Comparison of ENCODE assay signal across 13 cellular contexts in the genomic region with DNA sequence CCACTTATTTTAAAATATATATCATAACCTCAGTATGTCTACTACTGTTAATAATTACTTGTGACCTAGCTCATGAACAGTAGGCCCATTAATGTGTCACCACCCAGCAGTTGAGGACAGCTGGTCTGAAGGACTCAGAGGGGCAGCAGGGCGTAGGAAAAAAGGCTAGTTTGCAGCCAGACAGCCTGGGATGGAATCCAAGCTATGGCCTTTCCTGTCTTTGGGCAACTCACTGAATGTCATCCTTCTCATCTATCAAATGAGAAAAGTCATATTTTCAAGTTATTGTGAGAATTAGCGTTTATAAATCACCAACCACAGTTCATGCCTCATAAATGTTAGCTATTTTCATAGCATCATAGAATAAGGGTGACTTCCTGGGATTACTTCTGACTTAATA. TPM values are rescaled to one million over a fixed set of nuclear protein-coding genes. Genes with fewer than 3 reads are reported as not detected.
DNase-seq lines count a peak whose midpoint lies in the region; ATAC-seq and TF ChIP-seq lines count a peak whose summit lies in the region.
"Had no signal": no experiment of that assay in that cellular context is flagged by ENCODE, and none has a peak within 500 bp of the region (broad histone marks: within the 10 kb centered on the region; RNA-seq: fewer than 3 reads in every experiment).

No MANE protein-coding gene starts in this region.

- in situ Hi-C loops in ACHN (cut with HindIII; ENCODE audit: low pct_ligation_motif_present, low pct_unique_long_range_greater_than_20kb, low sequenced_read_pairs), result no loop called here

- H3K9ac ChIP-seq in SK-N-SH, result no peak overlapping the region
- H3K9ac ChIP-seq in Karpas-422 (ENCODE audit: low read length), result no peak overlapping the region

- H3K36me3 ChIP-seq in SK-N-SH (replicated peaks in 1 of 2; ENCODE audit: control insufficient read depth in 1 of 2, insufficient read depth in 2 of 2, low read length in 1 of 2) (no peaks in the 10 kb centered on the region), Karpas-422 (ENCODE audit: insufficient read depth, low read length) (no peaks in the 10 kb centered on the region)
- H3K36me3 ChIP-seq: esophagus muscularis mucosa, uterus had no signal

- CTCF ChIA-PET in SK-N-SH (lab: Yijun Ruan, JAX), result interaction anchor here (0.8 kb wide), 1 partner anchor 163 kb away, joined by 3 read pairs; no protein-coding TSS in a partner anchor
- CTCF ChIA-PET in MCF 10A (lab: Yijun Ruan, JAX), result interaction anchor here (0.6 to 1.8 kb wide), 5 partner anchors 10 to 839 kb away, joined by 3 to 6 read pairs (median 5); no protein-coding TSS in a partner anchor
- CTCF ChIA-PET in activated CD8-positive, alpha-beta T cell treated with anti-CD3 and anti-CD28 coated beads for 36 hours (lab: Charles Lee), result no interaction called here

- no peaks in the 10 kb centered on the region for H3K9me2 ChIP-seq in SK-N-SH
- H3K9me2 ChIP-seq in Karpas-422 (replicated peaks; ENCODE audit: insufficient read depth, low read length), result no peaks in the 10 kb centered on the region

- H2AFZ ChIP-seq in SK-N-SH (ENCODE audit: low read depth) (no peak overlapping the region), Karpas-422 (ENCODE audit: low read length) (no peak overlapping the region)

- DNase-seq in ACHN, result peak; percentile 79
- no peak for DNase-seq in SK-N-SH
- DNase-seq in hippocampal formation (lab: John Stamatoyannopoulos, UW), result peak; percentile 29 to 35
- DNase-seq in MCF 10A (ENCODE audit: unreplicated experiment), result no peak
- DNase-seq in activated CD8-positive, alpha-beta T cell treated with anti-CD3 and anti-CD28 coated beads for 36 hours, result no peak
- DNase-seq in Karpas-422, result no peak
- DNase-seq: activated T-cell treated with anti-CD3 and anti-CD28 coated beads for 4 hours, uterus had no signal

- H3K79me2 ChIP-seq in SK-N-SH (ENCODE audit: insufficient read depth), result peaks cover 83% of the 10 kb centered on the region
- H3K79me2 ChIP-seq in Karpas-422 (ENCODE audit: low read length), result no peaks in the 10 kb centered on the region

- no TSS peak for BruUV-seq in MCF 10A (replicated peaks; lab: Mats Ljungman, UMichigan)

- H3K4me1 ChIP-seq in SK-N-SH (ENCODE audit: control insufficient read depth in 1 of 2, insufficient read depth in 2 of 2, low read depth in 1 of 2, low read length in 1 of 2), result peaks cover 0 to 2% of the 10 kb centered on the region in 2 experiments; a peak in 2 of 4 replicates
- H3K4me1 ChIP-seq in Karpas-422 (ENCODE audit: low read length), result peaks cover 3% of the 10 kb centered on the region; the same call in 1 of the 2 replicates
- H3K4me1 ChIP-seq: uterus had no signal

- TF ChIP-seq EP300 in SK-N-SH (IDR thresholded peaks at IDR 0.05; ENCODE audit: borderline replicate concordance in 1 of 2, low read depth in 1 of 2, low read length in 1 of 2), result peak in 1 of 2 experiments; percentile 53; a peak in 1 of 4 replicates

- H3K27ac ChIP-seq in SK-N-SH (ENCODE audit: low read depth in 2 of 2, low read length in 1 of 2) (peak overlapping the region in 1 of 2 experiments; percentile 53; a peak in 2 of 4 replicates), Karpas-422 (ENCODE audit: low read length) (no peak overlapping the region)
- H3K27ac ChIP-seq: esophagus muscularis mucosa, RWPE1, uterus had no signal

- H3K4me3 ChIP-seq in SK-N-SH (ENCODE audit: low read depth in 2 of 2, low read length in 1 of 2) (no peak overlapping the region), Karpas-422 (ENCODE audit: low read length) (no peak overlapping the region)
- H3K4me3 ChIP-seq: body of pancreas, esophagus muscularis mucosa, uterus had no signal

- TF ChIP-seq CTCF in SK-N-SH (IDR thresholded peaks at IDR 0.05), result no peak
- TF ChIP-seq CTCF in MCF 10A (IDR thresholded peaks at IDR 0.05; ENCODE audit: unreplicated experiment), result no peak
- no peak for TF ChIP-seq CTCF in activated CD8-positive, alpha-beta T cell treated with anti-CD3 and anti-CD28 coated beads for 36 hours (IDR thresholded peaks at IDR 0.05)

- TF ChIP-seq RAD21 in SK-N-SH (IDR thresholded peaks at IDR 0.05; ENCODE audit: low read length), result no peak

- peaks cover 14% of the 10 kb centered on the region for H4K20me1 ChIP-seq in SK-N-SH (ENCODE audit: insufficient read depth)
- H4K20me1 ChIP-seq in Karpas-422 (ENCODE audit: insufficient read depth, low read depth, low read length), result peaks cover 10% of the 10 kb centered on the region; the same call in 1 of the 2 replicates

- H3K36me3 Mint-ChIP-seq in MCF 10A (ENCODE audit: insufficient read depth, unreplicated experiment), result peaks cover 7% of the 10 kb centered on the region
- no peaks in the 10 kb centered on the region for H3K36me3 Mint-ChIP-seq in activated T-helper 17 cell treated with anti-CD3 and anti-CD28 coated beads, Interleukin-2, amount 50 U/mL, for 72 hours (ENCODE audit: low read depth)
- H3K36me3 Mint-ChIP-seq in activated CD8-positive, alpha-beta T cell treated with anti-CD3 and anti-CD28 coated beads for 36 hours (ENCODE audit: low read depth), result no peaks in the 10 kb centered on the region

- peaks cover 15% of the 10 kb centered on the region for H3F3A ChIP-seq in SK-N-SH (replicated peaks; ENCODE audit: insufficient read depth)

- H3K9me3 ChIP-seq in SK-N-SH (no peaks in the 10 kb centered on the region), Karpas-422 (ENCODE audit: low read length) (no peaks in the 10 kb centered on the region)
- H3K9me3 ChIP-seq: body of pancreas, esophagus muscularis mucosa, uterus had no signal

- peak; percentile 72 for ATAC-seq in GM21619 (IDR thresholded peaks at IDR 0.05; ENCODE audit: unreplicated experiment)
- ATAC-seq in activated T-helper 17 cell treated with anti-CD3 and anti-CD28 coated beads, Interleukin-2, amount 50 U/mL, for 72 hours (replicated peaks), result no peak
- ATAC-seq in activated CD8-positive, alpha-beta T cell treated with anti-CD3 and anti-CD28 coated beads for 36 hours, result no peak
- ATAC-seq: body of pancreas had no signal

- 49% methylated on average over 2 of the region's 2 CpGs for WGBS in SK-N-SH (ENCODE audit: low lambda C conversion rate)

- no peak overlapping the region for H3K27ac Mint-ChIP-seq in MCF 10A (ENCODE audit: low read depth, unreplicated experiment)
- H3K27ac Mint-ChIP-seq in activated T-helper 17 cell treated with anti-CD3 and anti-CD28 coated beads, Interleukin-2, amount 50 U/mL, for 72 hours, result no peak overlapping the region
- no peak overlapping the region for H3K27ac Mint-ChIP-seq in activated CD8-positive, alpha-beta T cell treated with anti-CD3 and anti-CD28 coated beads for 36 hours

- H3K27me3 ChIP-seq in SK-N-SH (ENCODE audit: insufficient read depth), result no peaks in the 10 kb centered on the region
- no peaks in the 10 kb centered on the region for H3K27me3 ChIP-seq in Karpas-422 (ENCODE audit: low read length)
- H3K27me3 ChIP-seq: body of pancreas, esophagus muscularis mucosa, uterus had no signal

- POLR2A ChIA-PET in SK-N-SH (lab: Yijun Ruan, JAX) (interaction anchor here (1.0 to 1.2 kb wide), 2 partner anchors 10 to 12 kb away, joined by 3 to 4 read pairs; partner anchors contain the start of gene DENND5B), MCF 10A (lab: Yijun Ruan, JAX) (interaction anchor here (0.6 to 2.7 kb wide), 6 partner anchors 11 to 87 kb away, joined by 3 to 10 read pairs (median 5); partner anchors contain the start of gene DENND5B)
- POLR2A ChIA-PET in activated CD8-positive, alpha-beta T cell treated with anti-CD3 and anti-CD28 coated beads for 36 hours (lab: Charles Lee), result interaction anchor here (0.5 kb wide), 1 partner anchor 311 kb away, joined by 3 read pairs; no protein-coding TSS in a partner anchor

- intact Hi-C loops in MCF 10A (cut with micrococcal nuclease), result no loop called here
- intact Hi-C loops in activated CD8-positive, alpha-beta T cell treated with anti-CD3 and anti-CD28 coated beads for 36 hours (cut with micrococcal nuclease), result no loop called here

- H3K4me1 Mint-ChIP-seq in MCF 10A (ENCODE audit: insufficient read depth, unreplicated experiment), result peaks cover 13% of the 10 kb centered on the region
- no peaks in the 10 kb centered on the region for H3K4me1 Mint-ChIP-seq in activated T-helper 17 cell treated with anti-CD3 and anti-CD28 coated beads, Interleukin-2, amount 50 U/mL, for 72 hours
- H3K4me1 Mint-ChIP-seq in activated CD8-positive, alpha-beta T cell treated with anti-CD3 and anti-CD28 coated beads for 36 hours (ENCODE audit: low read depth), result no peaks in the 10 kb centered on the region

- no peaks in the 10 kb centered on the region for H3K27me3 Mint-ChIP-seq in MCF 10A (ENCODE audit: insufficient read depth, unreplicated experiment)
- peaks cover 12% of the 10 kb centered on the region for H3K27me3 Mint-ChIP-seq in activated T-helper 17 cell treated with anti-CD3 and anti-CD28 coated beads, Interleukin-2, amount 50 U/mL, for 72 hours
- no peaks in the 10 kb centered on the region for H3K27me3 Mint-ChIP-seq in activated CD8-positive, alpha-beta T cell treated with anti-CD3 and anti-CD28 coated beads for 36 hours

- H3K4me2 ChIP-seq in SK-N-SH (no peak overlapping the region), Karpas-422 (ENCODE audit: low read depth, low read length, poor library complexity, severe bottlenecking) (no peak overlapping the region)

- no peaks in the 10 kb centered on the region for H3K9me3 Mint-ChIP-seq in MCF 10A (ENCODE audit: unreplicated experiment)
- H3K9me3 Mint-ChIP-seq in activated T-helper 17 cell treated with anti-CD3 and anti-CD28 coated beads, Interleukin-2, amount 50 U/mL, for 72 hours, result no peaks in the 10 kb centered on the region
- H3K9me3 Mint-ChIP-seq in activated CD8-positive, alpha-beta T cell treated with anti-CD3 and anti-CD28 coated beads for 36 hours, result no peaks in the 10 kb centered on the region

- H3K4me3 Mint-ChIP-seq in MCF 10A (ENCODE audit: unreplicated experiment), result no peak overlapping the region
- no peak overlapping the region for H3K4me3 Mint-ChIP-seq in activated T-helper 17 cell treated with anti-CD3 and anti-CD28 coated beads, Interleukin-2, amount 50 U/mL, for 72 hours
- H3K4me3 Mint-ChIP-seq in activated CD8-positive, alpha-beta T cell treated with anti-CD3 and anti-CD28 coated beads for 36 hours, result no peak overlapping the region

TF ChIP-seq in SK-N-SH, 30 proteins besides CTCF, POLR2A, EP300 and RAD21 (continues in another document):
- no peak; the same call in 1 of the 2 replicates for TF ChIP-seq ELF1 (IDR thresholded peaks at IDR 0.05)
- no peak for TF ChIP-seq MXI1 (IDR thresholded peaks at IDR 0.05; ENCODE audit: low read depth, low read length)

RNA-seq across cellular contexts. Expression of gene DENND5B, which starts 12.3 kb away (rescaled TPM):
- polyA plus RNA-seq in SK-N-SH (2012; rRNA removed), result 5.3 and 9.0 TPM in 2 replicates
- 7.7 and 8.5 TPM in 2 replicates for polyA plus RNA-seq in SK-N-SH (2012; cell fraction: cytosol; rRNA removed)
- polyA plus RNA-seq in SK-N-SH (2012; cell fraction: nucleus; rRNA removed), result 4.4 and 8.2 TPM in 2 replicates
- total RNA-seq in MCF 10A (2022), result 18.6 and 26.7 TPM in 2 replicates
- under 1 TPM in 1 of 2 donors, not detected in 1; 0.58 TPM for total RNA-seq in activated T-helper 17 cell treated with anti-CD3 and anti-CD28 coated beads, Interleukin-2, amount 50 U/mL, for 72 hours
- total RNA-seq in activated CD8-positive, alpha-beta T cell treated with anti-CD3 and anti-CD28 coated beads for 36 hours, result under 1 TPM; 0.31 to 0.43 TPM
- 4.7 and 5.5 TPM in 2 replicates for total RNA-seq in Karpas-422 (2014; rRNA removed; shearing (Covaris generic); ENCODE audit: low replicate concordance)

Comparison
In these comparisons a context has a peak if more than half of its experiments do, and no peak if none do; other contexts are left out.
1. DNase-seq: peak in ACHN (single experiment) and hippocampal formation (2 of 2); none in SK-N-SH (single experiment), MCF 10A (single experiment), activated CD8-positive, alpha-beta T cell treated with anti-CD3 and anti-CD28 coated beads for 36 hours (single experiment) and Karpas-422 (single experiment).